In the genomic region with DNA sequence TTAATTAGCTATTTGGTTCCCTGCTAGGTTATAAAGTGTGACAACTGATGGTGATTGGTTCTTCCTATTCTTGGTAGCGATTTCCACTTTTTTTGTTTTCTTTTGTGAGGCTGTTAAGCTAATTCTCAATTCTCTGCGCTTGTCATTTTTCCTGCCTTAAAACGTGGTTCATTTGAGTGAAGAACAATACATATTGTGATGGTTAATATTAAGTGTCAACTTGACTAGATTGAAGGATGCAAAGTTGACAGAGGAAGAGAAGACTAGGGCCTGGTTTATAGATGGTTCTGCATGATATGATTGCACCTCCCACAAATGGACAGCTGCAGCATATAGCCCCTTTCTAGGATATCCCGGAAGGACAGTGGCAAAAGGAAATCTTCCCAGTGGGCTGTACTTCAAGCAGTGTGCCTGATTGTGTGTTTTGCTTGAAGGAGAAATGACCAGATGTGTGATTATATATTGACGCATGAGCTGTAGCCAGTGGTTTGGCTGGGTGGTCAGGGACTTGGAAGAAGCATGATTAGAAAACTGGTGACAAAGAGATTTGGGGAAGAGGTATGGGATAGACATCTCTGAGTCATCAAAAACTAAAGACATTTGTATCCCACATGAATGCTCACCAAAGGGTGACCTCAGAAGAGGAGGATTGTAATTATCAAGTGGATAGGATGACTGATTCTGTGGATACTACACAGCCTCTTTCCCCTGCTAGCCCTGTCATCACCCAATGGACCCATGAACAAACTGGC, we compare ENCODE assay signal across 22 cellular contexts. TPM values are rescaled to one million over a fixed set of nuclear protein-coding genes. Genes with fewer than 3 reads are reported as not detected.
"Had no signal": no experiment of that assay in that cellular context is flagged by ENCODE, and none has a peak within 500 bp of the region (broad histone marks: within the 10 kb centered on the region; RNA-seq: fewer than 3 reads in every experiment).

No MANE protein-coding gene starts in this region.

- H3K27ac Mint-ChIP-seq: activated B cell treated with CpG ODN at 0.5 μM for 24 hours; activated CD4-positive, alpha-beta T cell treated with anti-CD3 and anti-CD28 coated beads, Interleukin-2, amount 10 ng/mL, durations not matched to agents 24 days and 14 days; activated CD8-positive, alpha-beta T cell treated with anti-CD3 and anti-CD28 coated beads, Interleukin-2, amount 10 ng/mL, durations not matched to agents 7 days and 5 days; activated naive CD4-positive, alpha-beta T cell treated with anti-CD3 and anti-CD28 coated beads, Interleukin-2, amount 50 U/mL, for 72 hours; mesothelial cell of epicardium; nephron progenitor cell; stimulated activated effector memory CD8-positive, alpha-beta T cell treated with anti-CD3 and anti-CD28 coated beads, Interleukin-12 subunit alpha, Interleukin-12 subunit beta, amount 100 ng/mL, for 72 hours had no signal

- H3K4me3 ChIP-seq: esophagus squamous epithelium, lung, ovary, thyroid gland, uterus had no signal

- H3K27ac ChIP-seq: brain microvascular endothelial cell, esophagus squamous epithelium, ovary, thyroid gland, uterus had no signal

- H3K27me3 Mint-ChIP-seq: activated B cell treated with CpG ODN at 0.5 μM for 24 hours; activated CD4-positive, alpha-beta T cell treated with anti-CD3 and anti-CD28 coated beads, Interleukin-2, amount 10 ng/mL, durations not matched to agents 24 days and 14 days had no signal

- H3K36me3 ChIP-seq: brain microvascular endothelial cell, esophagus squamous epithelium, ovary, thyroid gland, uterus had no signal

- H3K9me3 Mint-ChIP-seq: activated CD4-positive, alpha-beta T cell treated with anti-CD3 and anti-CD28 coated beads, Interleukin-2, amount 10 ng/mL, durations not matched to agents 24 days and 14 days; nephron progenitor cell had no signal

- H3K4me3 Mint-ChIP-seq: activated B cell treated with CpG ODN at 0.5 μM for 24 hours; activated CD4-positive, alpha-beta T cell treated with anti-CD3 and anti-CD28 coated beads, Interleukin-2, amount 10 ng/mL, durations not matched to agents 24 days and 14 days; activated CD8-positive, alpha-beta T cell treated with anti-CD3 and anti-CD28 coated beads, Interleukin-2, amount 10 ng/mL, durations not matched to agents 7 days and 5 days; mesothelial cell of epicardium; nephron progenitor cell; stimulated activated effector memory CD8-positive, alpha-beta T cell treated with anti-CD3 and anti-CD28 coated beads, Interleukin-12 subunit alpha, Interleukin-12 subunit beta, amount 100 ng/mL, for 72 hours had no signal

- H3K4me1 ChIP-seq: esophagus squamous epithelium, thyroid gland, uterus had no signal

- H3K9me3 ChIP-seq: ovary, thyroid gland, uterus had no signal

- H3K27me3 ChIP-seq: brain microvascular endothelial cell, esophagus squamous epithelium, ovary, thyroid gland, uterus had no signal

- H3K4me1 Mint-ChIP-seq: activated B cell treated with CpG ODN at 0.5 μM for 24 hours; activated CD4-positive, alpha-beta T cell treated with anti-CD3 and anti-CD28 coated beads, Interleukin-2, amount 10 ng/mL, durations not matched to agents 24 days and 14 days; nephron progenitor cell; stimulated activated effector memory CD8-positive, alpha-beta T cell treated with anti-CD3 and anti-CD28 coated beads, Interleukin-12 subunit alpha, Interleukin-12 subunit beta, amount 100 ng/mL, for 72 hours had no signal

- DNase-seq: activated B cell treated with CpG ODN at 0.5 μM for 24 hours; activated CD4-positive, alpha-beta T cell treated with anti-CD3 and anti-CD28 coated beads, Interleukin-2, amount 10 ng/mL, durations not matched to agents 24 days and 14 days; activated CD8-positive, alpha-beta memory T cell treated with anti-CD3 and anti-CD28 coated beads, Interleukin-2, amount 50 U/mL, for 4 hours; activated CD8-positive, alpha-beta T cell treated with anti-CD3 and anti-CD28 coated beads, Interleukin-2, amount 10 ng/mL, durations not matched to agents 7 days and 5 days; activated gamma-delta T cell; activated T-cell treated with anti-CD3 and anti-CD28 coated beads, Interleukin-2, amount 50 U/mL, for 48 hours; amniotic stem cell; brain microvascular endothelial cell; cortex of kidney; effector CD4-positive, alpha-beta T cell; esophagus squamous epithelium; nephron progenitor cell; ovary; stimulated activated CD4-positive, alpha-beta T cell treated with anti-CD3 and anti-CD28 coated beads, Interleukin-2, amount 100 ng/mL, for 24 hours; T-helper 2 cell; thyroid gland; uterus had no signal

- H3K36me3 Mint-ChIP-seq: activated naive CD4-positive, alpha-beta T cell treated with anti-CD3 and anti-CD28 coated beads, Interleukin-2, amount 50 U/mL, for 72 hours; mesothelial cell of epicardium; stimulated activated effector memory CD8-positive, alpha-beta T cell treated with anti-CD3 and anti-CD28 coated beads, Interleukin-12 subunit alpha, Interleukin-12 subunit beta, amount 100 ng/mL, for 72 hours had no signal

- ATAC-seq: activated CD8-positive, alpha-beta T cell treated with anti-CD3 and anti-CD28 coated beads, Interleukin-2, amount 10 ng/mL, durations not matched to agents 7 days and 5 days; activated naive CD4-positive, alpha-beta T cell treated with anti-CD3 and anti-CD28 coated beads, Interleukin-2, amount 50 U/mL, for 72 hours; stimulated activated effector memory CD8-positive, alpha-beta T cell treated with anti-CD3 and anti-CD28 coated beads, Interleukin-12 subunit alpha, Interleukin-12 subunit beta, amount 100 ng/mL, for 72 hours had no signal

RNA-seq across cellular contexts. Expression of a gene that starts 39.4 kb away (rescaled TPM):
- total RNA-seq: activated CD4-positive, alpha-beta T cell treated with anti-CD3 and anti-CD28 coated beads, Interleukin-2, amount 10 ng/mL, durations not matched to agents 24 days and 14 days; activated CD8-positive, alpha-beta T cell treated with anti-CD3 and anti-CD28 coated beads, Interleukin-2, amount 10 ng/mL, durations not matched to agents 7 days and 5 days; activated naive CD4-positive, alpha-beta T cell treated with anti-CD3 and anti-CD28 coated beads, Interleukin-2, amount 50 U/mL, for 72 hours; endothelial cell of umbilical vein had no signal
